In the genomic region with DNA sequence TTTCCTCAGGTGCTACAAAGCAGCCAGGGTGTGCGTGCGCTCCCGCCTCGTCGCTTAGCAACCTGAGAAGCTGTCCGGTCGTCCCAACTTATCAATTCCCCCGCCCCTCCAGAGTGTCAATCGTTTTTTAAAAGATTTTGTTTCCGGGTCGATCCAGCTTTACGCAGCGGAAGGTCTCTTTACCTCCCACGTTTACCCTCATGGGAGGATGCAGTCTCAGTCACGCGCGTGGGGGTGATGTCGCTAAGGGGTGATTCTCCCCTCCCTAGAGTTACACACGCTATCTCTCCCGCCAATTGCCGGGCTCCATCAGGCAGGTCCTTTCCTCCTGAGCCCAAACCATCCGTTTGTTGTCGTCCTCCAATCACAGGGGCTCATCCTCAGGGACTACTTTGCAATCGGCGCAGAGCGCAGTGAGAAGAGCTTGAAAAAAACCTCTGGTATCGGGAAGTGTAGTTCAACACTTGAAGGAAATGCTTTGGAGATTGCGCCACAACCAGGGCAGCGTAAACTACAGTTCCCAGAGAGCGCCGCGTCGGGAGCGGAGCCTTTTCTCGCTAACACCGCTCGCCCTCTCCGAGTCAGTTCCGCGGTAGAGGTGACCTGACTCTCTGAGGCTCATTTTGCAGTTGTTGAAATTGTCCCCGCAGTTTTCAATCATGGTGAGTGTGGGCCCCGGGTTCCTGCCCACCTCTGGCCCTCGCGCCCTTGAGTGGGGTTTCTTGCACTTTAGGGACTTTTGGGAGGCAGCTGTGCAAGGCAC, we compare ENCODE assay signal across 8 cellular contexts.
DNase-seq lines count a peak whose midpoint lies in the region; ATAC-seq and TF ChIP-seq lines count a peak whose summit lies in the region.

Gene MDH1 (plus strand): TSS at position 579 of the 763 bp plus-strand sequence. CDS start 81 bp downstream, at position 660.
Gene WDPCP (minus strand): TSS at position 93 of the 763 bp plus-strand sequence. CDS start 206 bp downstream, outside the sequence.

- peak within 1 kb of the TSS; percentile 90 for H3K9ac ChIP-seq in OCI-LY3 (ENCODE audit: low read length)

- H4K20me1 ChIP-seq in OCI-LY3 (ENCODE audit: insufficient read depth, low read length), result peaks cover 3% of the 10 kb centered on the region; the same call in 1 of the 2 replicates

- ATAC-seq in GM21528 (IDR thresholded peaks at IDR 0.05; ENCODE audit: low FRiP score, unreplicated experiment), result peak; percentile 89

- peaks cover 61% of the 10 kb centered on the region for H3K79me2 ChIP-seq in OCI-LY3 (ENCODE audit: low read length)

- H3K4me3 ChIP-seq in OCI-LY3 (ENCODE audit: low read length), result peak within 1 kb of the TSS; percentile 94

- H3K4me2 ChIP-seq in OCI-LY3 (ENCODE audit: low read length), result peak within 1 kb of the TSS; percentile 96

- no peaks in the 10 kb centered on the region for H3K27me3 ChIP-seq in OCI-LY3 (ENCODE audit: low read depth, low read length)

- peaks cover 18% of the 10 kb centered on the region for H3K4me1 ChIP-seq in OCI-LY3 (ENCODE audit: low read length)

- H2AFZ ChIP-seq in OCI-LY3 (ENCODE audit: low read depth, low read length), result peak within 1 kb of the TSS; percentile 86

- H3K36me3 ChIP-seq in OCI-LY3 (replicated peaks; ENCODE audit: low read depth, low read length), result peaks cover 13% of the 10 kb centered on the region

- H3K27ac ChIP-seq in OCI-LY3 (ENCODE audit: low read length), result peak within 1 kb of the TSS; percentile 77

- no peak for TF ChIP-seq CTCF in OCI-LY3 (IDR thresholded peaks at IDR 0.05; ENCODE audit: low read depth, low read length)

- no peaks in the 10 kb centered on the region for H3K9me3 ChIP-seq in OCI-LY3 (ENCODE audit: insufficient read depth, low read length)

- peak; percentile 99 for DNase-seq in DMS 273 treated with DMSO at 0.1 percent for 48 hours (lab: John Stamatoyannopoulos, UW)
- DNase-seq in HuH-7.5 (ENCODE audit: low spot score), result peak; percentile 49
- peak; percentile 91 for DNase-seq in activated T-cell treated with anti-CD3 and anti-CD28 coated beads for 24 hours (ENCODE audit: low read depth)
- DNase-seq in epidermal melanocyte (ENCODE audit: insufficient read length, low spot score), result peak; percentile 56
- DNase-seq in midbrain (lab: John Stamatoyannopoulos, UW), result peak; percentile 98
- DNase-seq in stimulated activated CD8-positive, alpha-beta memory T cell treated with anti-CD3 and anti-CD28 coated beads, Interleukin-15, amount 100 ng/mL, for 48 hours (ENCODE audit: low read depth in 2 of 2), result peak; percentile 87 to 89

Comparison
In these comparisons a context has a peak if more than half of its experiments do, and no peak if none do; other contexts are left out.
1. Peak in every context shown above with its lines: DNase-seq, ATAC-seq, H3K4me3 ChIP-seq and H3K27ac ChIP-seq.
2. DNase-seq: peak in every context shown above with its lines; median percentile 99 in DMS 273 treated with DMSO at 0.1 percent for 48 hours; 98 in midbrain; 91 in activated T-cell treated with anti-CD3 and anti-CD28 coated beads for 24 hours; 88 in stimulated activated CD8-positive, alpha-beta memory T cell treated with anti-CD3 and anti-CD28 coated beads, Interleukin-15, amount 100 ng/mL, for 48 hours; 56 in epidermal melanocyte; 49 in HuH-7.5.